In the genomic region with DNA sequence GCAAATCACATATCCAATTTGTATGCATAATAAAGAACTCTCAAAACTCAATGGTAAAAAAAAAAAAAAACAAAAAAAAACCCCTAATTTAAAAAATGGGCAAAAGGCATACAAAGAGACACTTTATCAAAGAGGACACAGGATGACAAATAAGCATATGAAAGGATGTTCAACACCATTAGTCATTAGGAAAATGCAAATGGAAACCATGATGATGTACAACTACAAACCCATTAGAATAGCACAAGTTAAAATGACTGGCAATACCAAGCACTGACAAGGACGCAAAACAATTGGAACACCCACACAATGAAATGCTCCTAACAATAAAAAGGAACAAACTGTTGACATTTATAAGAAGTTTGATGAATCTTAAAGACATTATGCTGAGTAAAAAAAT, we compare ENCODE assay signal across 28 cellular contexts.
"Had no signal": no experiment of that assay in that cellular context is flagged by ENCODE, and none has a peak within 500 bp of the region (broad histone marks: within the 10 kb centered on the region; RNA-seq: fewer than 3 reads in every experiment).

No MANE protein-coding gene starts in this region.

- H3K36me3 Mint-ChIP-seq: stimulated activated effector memory CD8-positive, alpha-beta T cell treated with anti-CD3 and anti-CD28 coated beads, Interleukin-12 subunit alpha, Interleukin-12 subunit beta, amount 100 ng/mL, for 72 hours had no signal

- H3K4me1 ChIP-seq: pancreas, prostate gland, right atrium auricular region, right lobe of liver, sigmoid colon, stomach, thyroid gland, tibial nerve, upper lobe of left lung, vagina had no signal

- H3K27ac ChIP-seq: neutrophil, pancreas, prostate gland, right atrium auricular region, right lobe of liver, sigmoid colon, stomach, thoracic aorta, thyroid gland, tibial nerve, upper lobe of left lung, vagina had no signal

- H3K9me3 Mint-ChIP-seq: stimulated activated effector memory CD8-positive, alpha-beta T cell treated with anti-CD3 and anti-CD28 coated beads, Interleukin-12 subunit alpha, Interleukin-12 subunit beta, amount 100 ng/mL, for 72 hours had no signal

- FAIRE-seq: pancreas, small intestine, urothelium cell line had no signal

- H3K4me1 Mint-ChIP-seq: naive B cell; naive thymus-derived CD8-positive, alpha-beta T cell; nephron progenitor cell; neural crest cell; stimulated activated effector memory CD8-positive, alpha-beta T cell treated with anti-CD3 and anti-CD28 coated beads, Interleukin-12 subunit alpha, Interleukin-12 subunit beta, amount 100 ng/mL, for 72 hours; stimulated activated naive B cell treated with anti-CD40 and anti-IgM and Interleukin-4, amounts not matched to agents 10 μg/mL and 1 μg/mL and 100 μg/mL, for 72 hours had no signal

- DNase-seq: naive B cell; naive thymus-derived CD8-positive, alpha-beta T cell; nephron progenitor cell; nucleus accumbens; pancreas; retina; right lobe of liver; sigmoid colon; small intestine; stimulated activated CD4-positive, alpha-beta T cell treated with anti-CD3 and anti-CD28 coated beads, Interleukin-15, amount 100 ng/mL, for 24 hours; stimulated activated CD4-positive, alpha-beta T cell treated with anti-CD3 and anti-CD28 coated beads, Interleukin-2, amount 100 ng/mL, for 24 hours; stimulated activated CD4-positive, alpha-beta T cell treated with anti-CD3 and anti-CD28 coated beads, Interleukin-2, amount 100 ng/mL, for 48 hours; stimulated activated CD4-positive, alpha-beta T cell treated with anti-CD3 and anti-CD28 coated beads, Interleukin-4, amount 100 ng/mL, for 24 hours; stimulated activated naive B cell treated with anti-CD40 and anti-IgM and Interleukin-4, amounts not matched to agents 10 μg/mL and 1 μg/mL and 100 μg/mL, for 72 hours; stimulated activated naive CD4-positive, alpha-beta T cell treated with Interleukin-2 at 50 U/mL for 16 hours; stomach; thyroid gland; trophoblast cell; upper lobe of left lung had no signal

- ATAC-seq: naive thymus-derived CD8-positive, alpha-beta T cell; pancreas; right lobe of liver; stimulated activated effector memory CD8-positive, alpha-beta T cell treated with anti-CD3 and anti-CD28 coated beads, Interleukin-12 subunit alpha, Interleukin-12 subunit beta, amount 100 ng/mL, for 72 hours; stimulated activated naive B cell treated with anti-CD40 and anti-IgM and Interleukin-4, amounts not matched to agents 10 μg/mL and 1 μg/mL and 100 μg/mL, for 72 hours had no signal

- H3K27ac Mint-ChIP-seq: naive thymus-derived CD8-positive, alpha-beta T cell; nephron progenitor cell; stimulated activated effector memory CD8-positive, alpha-beta T cell treated with anti-CD3 and anti-CD28 coated beads, Interleukin-12 subunit alpha, Interleukin-12 subunit beta, amount 100 ng/mL, for 72 hours; stimulated activated naive B cell treated with anti-CD40 and anti-IgM and Interleukin-4, amounts not matched to agents 10 μg/mL and 1 μg/mL and 100 μg/mL, for 72 hours had no signal

- H3K9me3 ChIP-seq: neutrophil, prostate gland, right lobe of liver, thyroid gland, vagina had no signal

- H3K4me3 Mint-ChIP-seq: naive B cell; naive thymus-derived CD8-positive, alpha-beta T cell; nephron progenitor cell; neural crest cell; stimulated activated effector memory CD8-positive, alpha-beta T cell treated with anti-CD3 and anti-CD28 coated beads, Interleukin-12 subunit alpha, Interleukin-12 subunit beta, amount 100 ng/mL, for 72 hours; stimulated activated naive B cell treated with anti-CD40 and anti-IgM and Interleukin-4, amounts not matched to agents 10 μg/mL and 1 μg/mL and 100 μg/mL, for 72 hours had no signal

- H3K4me3 ChIP-seq: pancreas, prostate gland, right atrium auricular region, right lobe of liver, sigmoid colon, stomach, thoracic aorta, thyroid gland, tibial nerve, upper lobe of left lung, vagina had no signal
